Comparison of ENCODE assay signal across 11 cellular contexts in the genomic region with DNA sequence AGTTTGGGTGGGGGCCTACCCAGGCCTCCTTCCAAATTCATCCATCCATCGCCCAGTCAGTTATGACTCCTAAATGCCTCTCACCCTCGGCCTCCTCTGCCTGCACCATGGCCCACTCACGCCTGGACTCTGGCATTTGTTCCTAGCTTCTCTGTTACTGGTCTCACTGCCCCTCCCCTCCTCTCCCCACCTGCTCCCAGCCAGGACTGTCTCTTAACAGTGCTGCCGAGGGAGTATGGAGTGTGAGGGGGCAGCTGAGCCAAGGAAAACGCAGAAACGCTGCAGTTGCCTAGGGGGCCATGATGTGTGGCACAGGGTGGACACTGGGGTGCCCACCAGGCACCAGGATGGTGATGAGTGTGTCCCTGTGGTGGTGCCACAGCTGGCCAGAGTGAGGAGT. TPM values are rescaled to one million over a fixed set of nuclear protein-coding genes. Genes with fewer than 3 reads are reported as not detected.
DNase-seq lines count a peak whose midpoint lies in the region; ATAC-seq and TF ChIP-seq lines count a peak whose summit lies in the region.
"Had no signal": no experiment of that assay in that cellular context is flagged by ENCODE, and none has a peak within 500 bp of the region (broad histone marks: within the 10 kb centered on the region; RNA-seq: fewer than 3 reads in every experiment).

No MANE protein-coding gene starts in this region.

- H3K4me3 ChIP-seq in BE2C (ENCODE audit: low read depth, low read length) (peak overlapping the region; percentile 85), IMR-90 (ENCODE audit: insufficient read depth, low read depth, low read length) (no peak overlapping the region), coronary artery (peak overlapping the region; percentile 79)

- POLR2A ChIA-PET in IMR-90 (lab: Charles Lee; ENCODE audit: unreplicated experiment) (no interaction called here), HEK293T (lab: Yijun Ruan, JAX) (interaction anchor here (0.9 to 6.2 kb wide), 4 partner anchors 26 to 64 kb away, joined by 3 to 60 read pairs (median 3); a partner anchor contains a TSS)

- H3K79me1 ChIP-seq in IMR-90 (ENCODE audit: low read depth in 1 of 2, low read length in 2 of 2): peaks cover 6 to 27% of the 10 kb centered on the region in 2 experiments; a peak in 3 of 4 replicates

- intact Hi-C loops in IMR-90 (cut with micrococcal nuclease): loop anchor here (2.0 kb wide), 2 partner anchors 37 to 267 kb away; a partner anchor contains a TSS

- 0 out of 2 replicates have a peak overlapping the region, but pooled peaks have one; percentile 13 for H4K5ac ChIP-seq in IMR-90 (ENCODE audit: low read depth, low read length)

- dilution Hi-C loops in IMR-90 (cut with HindIII; ENCODE audit: low sequenced_read_pairs, unreplicated experiment): no loop called here

- no peak overlapping the region; the same call in 1 of the 2 replicates for H3K23ac ChIP-seq in IMR-90 (ENCODE audit: low read depth, low read length)

- in situ Hi-C loops in IMR-90 (cut with MboI; ENCODE audit: low sequenced_read_pairs): loop anchor here (10.0 kb wide), 1 partner anchor 317 kb away; no protein-coding TSS in a partner anchor

- peak overlapping the region; percentile 4 for H3K4ac ChIP-seq in IMR-90 (ENCODE audit: low read depth, low read length)

- no peak overlapping the region; the same call in 1 of the 2 replicates for H3K9ac ChIP-seq in IMR-90 (ENCODE audit: low read depth, low read length)

- no peak for TF ChIP-seq POLR2A in IMR-90 (IDR thresholded peaks at IDR 0.05; ENCODE audit: low read depth, low read length)

- no peak overlapping the region for H2BK20ac ChIP-seq in IMR-90 (ENCODE audit: low read depth, low read length)

- H3K18ac ChIP-seq in IMR-90 (ENCODE audit: low read depth, low read length): no peak overlapping the region

- H3K36me3 Mint-ChIP-seq in nephron progenitor cell (ENCODE audit: low read depth): peaks cover 32% of the 10 kb centered on the region

- H3K4me1 ChIP-seq in BE2C (peaks cover 10% of the 10 kb centered on the region), IMR-90 (ENCODE audit: control insufficient read depth, insufficient read depth, low read length) (peaks cover 6% of the 10 kb centered on the region)

- H3K14ac ChIP-seq in IMR-90 (replicated peaks; ENCODE audit: low read depth, low read length): no peak overlapping the region

- ATAC-seq in IMR-90 (ENCODE audit: low read depth) (no peak), GM21367 (IDR thresholded peaks at IDR 0.05; ENCODE audit: unreplicated experiment) (no peak)

- H3K9me3 ChIP-seq in BE2C (no peaks in the 10 kb centered on the region), IMR-90 (ENCODE audit: control insufficient read depth, insufficient read depth, low read length) (no peaks in the 10 kb centered on the region)

- H4K20me1 ChIP-seq in IMR-90 (ENCODE audit: insufficient read depth, low read length): no peaks in the 10 kb centered on the region; the same call in 1 of the 2 replicates

- peaks cover 16% of the 10 kb centered on the region for H3K4me1 Mint-ChIP-seq in nephron progenitor cell

- CTCF ChIA-PET in IMR-90 (lab: Yijun Ruan, JAX): interaction anchor here (1.0 to 2.6 kb wide), 6 partner anchors 10 to 314 kb away, joined by 3 to 10 read pairs (median 8); a partner anchor contains a TSS
- CTCF ChIA-PET in HEK293T (lab: Yijun Ruan, JAX): interaction anchor here (1.1 to 8.4 kb wide), 4 partner anchors 8 to 75 kb away, joined by 3 to 77 read pairs (median 12); a partner anchor contains a TSS

- peak overlapping the region; percentile 90 for H2AFZ ChIP-seq in IMR-90 (replicated peaks; ENCODE audit: low read length, poor library complexity)

- H3K27ac ChIP-seq in IMR-90 (ENCODE audit: insufficient read depth, low read length) (no peak overlapping the region), coronary artery (peak overlapping the region; percentile 67 to 80)

- no peak overlapping the region for H2BK15ac ChIP-seq in IMR-90 (ENCODE audit: low read depth, low read length)

- H2BK120ac ChIP-seq in IMR-90 (ENCODE audit: low read depth, low read length): no peak overlapping the region

- H2AK9ac ChIP-seq in IMR-90 (replicated peaks; ENCODE audit: low read depth, low read length, poor library complexity): peak overlapping the region; percentile 47

- no peak for DNase-seq in BE2C
- DNase-seq in IMR-90: no peak
- DNase-seq in coronary artery (ENCODE audit: low spot score): no peak
- no peak for DNase-seq in nephron progenitor cell
- DNase-seq in NCI-H2107 treated with DMSO at 0.1 percent for 48 hours (lab: John Stamatoyannopoulos, UW; ENCODE audit: unreplicated experiment): no peak
- DNase-seq in HPDE6-E6E7 (ENCODE audit: extremely low spot score): no peak
- DNase-seq in HEK293T (ENCODE audit: extremely low spot score): no peak
- DNase-seq: effector CD8-positive, alpha-beta T cell; stimulated activated naive CD4-positive, alpha-beta T cell treated with Interleukin-2 at 50 U/mL for 16 hours had no signal

- peaks cover 16% of the 10 kb centered on the region for H3K27me3 Mint-ChIP-seq in nephron progenitor cell (ENCODE audit: low read depth, poor library complexity)

- peak overlapping the region; percentile 79 for H3K4me2 ChIP-seq in IMR-90 (ENCODE audit: low read depth, low read length)

- H3K27me3 ChIP-seq in BE2C: no peaks in the 10 kb centered on the region
- H3K27me3 ChIP-seq in IMR-90 (ENCODE audit: control insufficient read depth, insufficient read depth, low read length): no peaks in the 10 kb centered on the region

- no peak for TF ChIP-seq CTCF in BE2C (IDR thresholded peaks at IDR 0.05; ENCODE audit: low read depth, low read length)
- TF ChIP-seq CTCF in IMR-90 (conservative IDR thresholded peaks at IDR 0.05; ENCODE audit: low read depth, low read length): no peak
- no peak for TF ChIP-seq CTCF in coronary artery (IDR thresholded peaks at IDR 0.05)
- TF ChIP-seq CTCF in nephron progenitor cell (IDR thresholded peaks at IDR 0.05): no peak

- H3K9me3 Mint-ChIP-seq in nephron progenitor cell: no peaks in the 10 kb centered on the region

- no peak overlapping the region for H3K56ac ChIP-seq in IMR-90 (ENCODE audit: extremely low read depth, insufficient read depth, low read length)

- H4K91ac ChIP-seq in IMR-90 (ENCODE audit: insufficient read depth, low read depth, low read length): no peak overlapping the region

- H3K27ac Mint-ChIP-seq in nephron progenitor cell: no peak overlapping the region

- no peak for TF ChIP-seq RAD21 in IMR-90 (IDR thresholded peaks at IDR 0.05; ENCODE audit: low read length)

- WGBS in IMR-90 (ENCODE audit: extremely low coverage in 2 of 2, insufficient read length in 1 of 2), 2 experiments: 75% methylated on average over 2 of the region's 6 CpGs; no CpG with 5 or more reads in 1 of the 2 experiments

- no peak overlapping the region for H2BK5ac ChIP-seq in IMR-90 (ENCODE audit: low read depth, low read length, poor library complexity, severe bottlenecking)

- H4K8ac ChIP-seq in IMR-90 (ENCODE audit: low read depth in 2 of 2, low read length in 2 of 2): peak overlapping the region; percentile 60 to 68; a peak in 3 of 4 replicates

- H2AK5ac ChIP-seq in IMR-90 (ENCODE audit: low read depth, low read length): 0 out of 2 replicates have a peak overlapping the region, but pooled peaks have one; percentile 27

- no peaks in the 10 kb centered on the region for H3K9me1 ChIP-seq in IMR-90 (ENCODE audit: insufficient read depth, low read length)

- peak overlapping the region; percentile 88 for H3K4me3 Mint-ChIP-seq in nephron progenitor cell

- H3K36me3 ChIP-seq in BE2C: peaks cover 39% of the 10 kb centered on the region
- H3K36me3 ChIP-seq in IMR-90 (ENCODE audit: control insufficient read depth, insufficient read depth, low read length): peaks cover 32% of the 10 kb centered on the region

- BruUV-seq in IMR-90 (replicated peaks; lab: Mats Ljungman, UMichigan): no TSS peak

TF ChIP-seq in IMR-90, 13 proteins besides CTCF, POLR2A, EP300 and RAD21 (continues in another document):
- TF ChIP-seq CEBPB (IDR thresholded peaks at IDR 0.05; ENCODE audit: low read depth, low read length): no peak
- no peak for TF ChIP-seq BHLHE40 (IDR thresholded peaks at IDR 0.05; ENCODE audit: low read depth, low read length)

TF ChIP-seq in HEK293T, 16 proteins besides CTCF, POLR2A, EP300 and RAD21 (continues in another document):
- TF ChIP-seq BHLHE40 (IDR thresholded peaks at IDR 0.05; ENCODE audit: borderline replicate concordance) (no peak), L3MBTL2 (conservative IDR thresholded peaks at IDR 0.05) (no peak), HDGF (IDR thresholded peaks at IDR 0.05; ENCODE audit: borderline replicate concordance) (no peak), FOXA1 (IDR thresholded peaks at IDR 0.05) (no peak), FOXK2 (IDR thresholded peaks at IDR 0.05) (no peak), ARNT (IDR thresholded peaks at IDR 0.05) (no peak), FOXM1 (IDR thresholded peaks at IDR 0.05; ENCODE audit: borderline replicate concordance) (no peak)

RNA-seq across cellular contexts. Expression of a gene that starts 3.1 kb away (rescaled TPM):
- polyA plus RNA-seq in BE2C (2012; ENCODE audit: insufficient read depth, insufficient read length, low read depth): 25.5 TPM
- 3.9 and 4.4 TPM in 2 replicates for total RNA-seq in IMR-90 (2012; rRNA removed)
- polyA plus RNA-seq in IMR-90 (2012; rRNA removed): 9.9 TPM in 2 replicates
- 10.6 and 11.0 TPM in 2 replicates for polyA plus RNA-seq in IMR-90 (2012; cell fraction: cytosol; rRNA removed)
- polyA plus RNA-seq in IMR-90 (2012; cell fraction: nucleus; rRNA removed; ENCODE audit: low replicate concordance): 36.7 and 43.3 TPM in 2 replicates
- total RNA-seq: H4 had no signal

RNA-seq across cellular contexts. Expression of a gene that starts 22.7 kb away (rescaled TPM):
- 83.4 TPM for polyA plus RNA-seq in BE2C (2012; ENCODE audit: insufficient read depth, insufficient read length, low read depth)
- 85.3 and 100 TPM in 2 replicates for total RNA-seq in IMR-90 (2012; rRNA removed)
- 68.9 and 77.5 TPM in 2 replicates for polyA plus RNA-seq in IMR-90 (2012; rRNA removed)
- 58.6 and 77.5 TPM in 2 replicates for polyA plus RNA-seq in IMR-90 (2012; cell fraction: cytosol; rRNA removed)
- 120 and 174 TPM in 2 replicates for polyA plus RNA-seq in IMR-90 (2012; cell fraction: nucleus; rRNA removed; ENCODE audit: low replicate concordance)

RNA-seq across cellular contexts. Expression of a gene that starts 25.4 kb away (rescaled TPM):
- 58.6 TPM for polyA plus RNA-seq in BE2C (2012; ENCODE audit: insufficient read depth, insufficient read length, low read depth)
- total RNA-seq in IMR-90 (2012; rRNA removed): 7.2 and 7.9 TPM in 2 replicates
- 10.7 and 10.8 TPM in 2 replicates for polyA plus RNA-seq in IMR-90 (2012; rRNA removed)
- 13.8 and 14.7 TPM in 2 replicates for polyA plus RNA-seq in IMR-90 (2012; cell fraction: cytosol; rRNA removed)
- 11.7 and 12.4 TPM in 2 replicates for polyA plus RNA-seq in IMR-90 (2012; cell fraction: nucleus; rRNA removed; ENCODE audit: low replicate concordance)

RNA-seq across cellular contexts. Expression of a gene that starts 36.5 kb away (rescaled TPM):
- polyA plus RNA-seq in BE2C (2012; ENCODE audit: insufficient read depth, insufficient read length, low read depth): 71.9 TPM
- total RNA-seq in IMR-90 (2012; rRNA removed): 148 and 208 TPM in 2 replicates
- polyA plus RNA-seq in IMR-90 (2012; rRNA removed): 131 and 132 TPM in 2 replicates
- polyA plus RNA-seq in IMR-90 (2012; cell fraction: cytosol; rRNA removed): 52.1 and 66.7 TPM in 2 replicates
- 96.3 and 151 TPM in 2 replicates for polyA plus RNA-seq in IMR-90 (2012; cell fraction: nucleus; rRNA removed; ENCODE audit: low replicate concordance)

RNA-seq across cellular contexts. Expression of a gene that starts 54.7 kb away (rescaled TPM):
- polyA plus RNA-seq in BE2C (2012; ENCODE audit: insufficient read depth, insufficient read length, low read depth): 111 TPM
- total RNA-seq in IMR-90 (2012; rRNA removed): 3.4 and 6.1 TPM in 2 replicates
- polyA plus RNA-seq in IMR-90 (2012; rRNA removed): 52.5 and 55.5 TPM in 2 replicates
- polyA plus RNA-seq in IMR-90 (2012; cell fraction: cytosol; rRNA removed): 22.5 and 26.8 TPM in 2 replicates
- 104 and 294 TPM in 2 replicates for polyA plus RNA-seq in IMR-90 (2012; cell fraction: nucleus; rRNA removed; ENCODE audit: low replicate concordance)
